ENCODE assay signal across 14 cellular contexts in genomic region chr1:193533883-193534282, GRCh38.
A peak's percentile ranks its signal among the peaks of the same experiment; 100 is the strongest.
DNase-seq lines count a peak whose midpoint lies in the region; ATAC-seq lines count a peak whose summit lies in the region.
"Had no signal": no experiment of that assay in that cellular context is flagged by ENCODE, and none has a peak within 500 bp of the region (broad histone marks: within the 10 kb centered on the region; RNA-seq: fewer than 3 reads in every experiment).

No MANE protein-coding gene starts in this region.

- in situ Hi-C loops in G401 (cut with HindIII; ENCODE audit: low sequenced_read_pairs) = no loop called here

- DNase-seq in G401 (ENCODE audit: low spot score) (peak; percentile 78), NCI-H446 treated with DMSO at 0.1 percent for 48 hours (lab: John Stamatoyannopoulos, UW) (peak; percentile 98), anterior cingulate cortex (lab: John Stamatoyannopoulos, UW) (peak in 36 of 58 donors; percentile 2 to 86 (median 28)), occipital lobe (lab: John Stamatoyannopoulos, UW) (peak; percentile 44), cardiac septum (ENCODE audit: low spot score) (no peak), DMS153 (lab: John Stamatoyannopoulos, UW) (no peak)
- DNase-seq: BE2C; CD8-positive, alpha-beta T cell; NCI-H1694; NCI-H2107; NCI-H82; SIG-M5; T-helper 17 cell had no signal

- intact Hi-C loops in cardiac septum (cut with DNase I) = no loop called here

- ATAC-seq in GM19455 (IDR thresholded peaks at IDR 0.05; ENCODE audit: unreplicated experiment) = no peak
- ATAC-seq: CD8-positive, alpha-beta T cell; T-helper 17 cell had no signal

Comparison
In these comparisons a context has a peak if more than half of its experiments do, and no peak if none do; other contexts are left out.
1. DNase-seq: peak in G401 (single experiment), NCI-H446 treated with DMSO at 0.1 percent for 48 hours (single experiment), anterior cingulate cortex (36 of 58) and occipital lobe (single experiment); none in cardiac septum (single experiment) and DMS153 (single experiment).